ENCODE assay signal across 16 cellular contexts in the genomic region with DNA sequence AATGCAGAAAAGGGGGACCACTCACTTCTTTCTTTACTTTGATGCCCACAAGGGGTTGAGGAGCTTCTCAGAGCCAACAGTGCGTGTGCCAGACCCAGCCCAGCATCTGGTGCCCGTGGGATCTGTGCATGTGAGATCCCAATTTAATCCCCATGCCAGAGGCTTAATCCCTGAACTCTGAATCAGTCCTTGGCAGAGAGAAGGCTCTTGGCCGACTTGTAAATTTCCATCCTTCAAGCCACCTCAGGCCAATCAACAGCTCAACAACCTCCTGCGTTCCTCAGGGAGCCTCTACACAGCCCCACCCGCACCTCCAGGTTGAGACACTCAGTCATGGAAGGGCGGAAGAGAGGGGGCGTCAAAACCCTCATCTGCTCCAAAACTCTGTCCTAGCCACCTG.
A peak's percentile ranks its signal among the peaks of the same experiment; 100 is the strongest.
DNase-seq lines count a peak whose midpoint lies in the region; ATAC-seq and TF ChIP-seq lines count a peak whose summit lies in the region.
"Had no signal": no experiment of that assay in that cellular context is flagged by ENCODE, and none has a peak within 500 bp of the region (broad histone marks: within the 10 kb centered on the region; RNA-seq: fewer than 3 reads in every experiment).

No MANE protein-coding gene starts in this region.

- DNase-seq in SJCRH30: peak; percentile 24 to 65
- peak; percentile 38 for DNase-seq in fibroblast of pulmonary artery (ENCODE audit: low read depth)
- DNase-seq in osteoblast (ENCODE audit: insufficient read length, low spot score, missing footprints): no peak
- peak; percentile 73 to 80 for DNase-seq in aorta
- DNase-seq in GM13976 (ENCODE audit: low spot score): no peak
- no peak for DNase-seq in NCI-H748 (lab: John Stamatoyannopoulos, UW; ENCODE audit: unreplicated experiment)
- DNase-seq in CD1c-positive myeloid dendritic cell (ENCODE audit: extremely low spot score): no peak
- DNase-seq: activated CD8-positive, alpha-beta memory T cell treated with anti-CD3 and anti-CD28 coated beads for 24 hours; activated naive CD4-positive, alpha-beta T cell; COR-L47; Karpas-422; midbrain; NCI-H2081; posterior cingulate gyrus; stimulated activated naive CD4-positive, alpha-beta T cell treated with Interleukin-2 at 50 U/mL for 16 hours had no signal

- no peaks in the 10 kb centered on the region for H3K79me2 ChIP-seq in osteoblast (ENCODE audit: insufficient read depth, low read length)

- no peaks in the 10 kb centered on the region for H3K27me3 ChIP-seq in SJCRH30
- H3K27me3 ChIP-seq in osteoblast (ENCODE audit: insufficient read depth, low read length): no peaks in the 10 kb centered on the region
- no peaks in the 10 kb centered on the region for H3K27me3 ChIP-seq in aorta (ENCODE audit: control insufficient read depth in 1 of 2, insufficient read depth in 2 of 2, low read length in 1 of 2)

- H3K4me3 ChIP-seq in SJCRH30 (no peak overlapping the region), fibroblast of pulmonary artery (replicated peaks; ENCODE audit: low read depth, low read length) (no peak overlapping the region), osteoblast (ENCODE audit: insufficient read depth, low read length) (no peak overlapping the region), aorta (ENCODE audit: low read length in 2 of 2) (no peak overlapping the region)
- H3K4me3 ChIP-seq: HAP-1 had no signal

- WGBS in aorta, 2 donors: 1 to 14% methylated on average over 7 of the region's 7 CpGs

- intact Hi-C loops in aorta (cut with DNase I): loop anchor here in 1 of 2 donors (5.0 to 10.0 kb wide), 2 partner anchors 63 to 120 kb away; no protein-coding TSS in a partner anchor

- H3K4me1 ChIP-seq in SJCRH30 (peaks cover 32% of the 10 kb centered on the region), osteoblast (ENCODE audit: insufficient read depth, low read length) (peaks cover 37% of the 10 kb centered on the region), aorta (ENCODE audit: control insufficient read depth in 1 of 2, insufficient read depth in 2 of 2, low read length in 2 of 2) (no peaks in the 10 kb centered on the region)
- H3K4me1 ChIP-seq: HAP-1 had no signal

- H3K9me3 ChIP-seq in SJCRH30 (replicated peaks): peaks cover 6% of the 10 kb centered on the region; the same call in 1 of the 2 replicates
- no peaks in the 10 kb centered on the region for H3K9me3 ChIP-seq in osteoblast (ENCODE audit: low read depth, low read length)
- no peaks in the 10 kb centered on the region for H3K9me3 ChIP-seq in aorta (ENCODE audit: control insufficient read depth, low read length)
- H3K9me3 ChIP-seq: HAP-1 had no signal

- H2AFZ ChIP-seq in osteoblast (ENCODE audit: low read length): peak overlapping the region; percentile 9

- H3K27ac ChIP-seq in SJCRH30: peak overlapping the region; percentile 80
- peak overlapping the region; percentile 75 for H3K27ac ChIP-seq in osteoblast (ENCODE audit: low read depth, low read length)
- peak overlapping the region; percentile 68 to 94 for H3K27ac ChIP-seq in aorta (ENCODE audit: low read depth in 1 of 2, low read length in 2 of 2)

- in situ Hi-C loops in GM13976 (cut with MboI; ENCODE audit: low sequenced_read_pairs, unreplicated experiment): no loop called here

- peak; percentile 82 for ATAC-seq in aorta (ENCODE audit: low FRiP score)

- TF ChIP-seq CTCF in fibroblast of pulmonary artery (IDR thresholded peaks at IDR 0.05; ENCODE audit: low read length, missing control alignments) (no peak), osteoblast (IDR thresholded peaks at IDR 0.05; ENCODE audit: extremely low read depth, low read depth, low read length) (no peak), GM13976 (IDR thresholded peaks at IDR 0.05; ENCODE audit: borderline replicate concordance, control extremely low read depth, extremely low read depth, insufficient read depth, missing control alignments) (no peak)

- H4K20me1 ChIP-seq in osteoblast (ENCODE audit: insufficient read depth, low read length): no peaks in the 10 kb centered on the region

- H3K36me3 ChIP-seq in SJCRH30 (no peaks in the 10 kb centered on the region), osteoblast (ENCODE audit: insufficient read depth, low read length) (no peaks in the 10 kb centered on the region), aorta (ENCODE audit: control insufficient read depth in 1 of 2, insufficient read depth in 2 of 2, low read length in 1 of 2) (no peaks in the 10 kb centered on the region)
- H3K36me3 ChIP-seq: HAP-1 had no signal

- no peak overlapping the region for H3K4me2 ChIP-seq in osteoblast (ENCODE audit: insufficient read depth, low read length)

Comparison
In these comparisons a context has a peak if more than half of its experiments do, and no peak if none do; other contexts are left out.
1. DNase-seq: peak in SJCRH30 (2 of 2), fibroblast of pulmonary artery (single experiment) and aorta (2 of 2); none in osteoblast (single experiment), GM13976 (single experiment), NCI-H748 (single experiment) and CD1c-positive myeloid dendritic cell (single experiment).
2. Peak in every context shown above with its lines, with median percentiles within 50 percentile points of each other: H3K27ac ChIP-seq.